Comparison of ENCODE assay signal across 17 cellular contexts in genomic region chr14:34044373-34044637, GRCh38.
DNase-seq lines count a peak whose midpoint lies in the region; ATAC-seq and TF ChIP-seq lines count a peak whose summit lies in the region.
"Had no signal": no experiment of that assay in that cellular context is flagged by ENCODE, and none has a peak within 500 bp of the region (broad histone marks: within the 10 kb centered on the region; RNA-seq: fewer than 3 reads in every experiment).

No MANE protein-coding gene starts in this region.

- CTCF ChIA-PET in MCF 10A (lab: Yijun Ruan, JAX) = interaction anchor here (0.7 to 1.2 kb wide), 2 partner anchors 10 to 168 kb away, joined by 3 read pairs; no protein-coding TSS in a partner anchor
- CTCF ChIA-PET in activated CD4-positive, alpha-beta memory T cell treated with anti-CD3 and anti-CD28 coated beads for 36 hours (lab: Charles Lee) = interaction anchor here (1.0 kb wide), 1 partner anchor 16 kb away, joined by 3 read pairs; no protein-coding TSS in a partner anchor

- peaks cover 20% of the 10 kb centered on the region for H3K4me1 Mint-ChIP-seq in MCF 10A (ENCODE audit: insufficient read depth, unreplicated experiment)
- H3K4me1 Mint-ChIP-seq in activated CD4-positive, alpha-beta memory T cell treated with anti-CD3 and anti-CD28 coated beads for 36 hours (ENCODE audit: low read depth) = peaks cover 33% of the 10 kb centered on the region

- H3K27ac ChIP-seq in breast epithelium = peak overlapping the region in 1 of 2 donors; percentile 20
- H3K27ac ChIP-seq in colonic mucosa = peak overlapping the region; percentile 66
- H3K27ac ChIP-seq: body of pancreas, left lung, thyroid gland had no signal

- H3K27me3 Mint-ChIP-seq in MCF 10A (ENCODE audit: insufficient read depth, unreplicated experiment) = no peaks in the 10 kb centered on the region
- H3K27me3 Mint-ChIP-seq in activated CD4-positive, alpha-beta memory T cell treated with anti-CD3 and anti-CD28 coated beads for 36 hours = no peaks in the 10 kb centered on the region

- H3K4me3 ChIP-seq in breast epithelium (no peak overlapping the region), colonic mucosa (no peak overlapping the region)
- H3K4me3 ChIP-seq: body of pancreas, left lung, thyroid gland had no signal

- H3K9ac ChIP-seq in colonic mucosa (ENCODE audit: low read depth in 2 of 2, low read length in 2 of 2) = no peak overlapping the region

- no peaks in the 10 kb centered on the region for H3K36me3 ChIP-seq in breast epithelium
- H3K36me3 ChIP-seq in colonic mucosa = no peaks in the 10 kb centered on the region
- H3K36me3 ChIP-seq: left lung, thyroid gland had no signal

- no peak overlapping the region for H3K4me3 Mint-ChIP-seq in MCF 10A (ENCODE audit: unreplicated experiment)
- no peak overlapping the region for H3K4me3 Mint-ChIP-seq in activated CD4-positive, alpha-beta memory T cell treated with anti-CD3 and anti-CD28 coated beads for 36 hours

- ATAC-seq in GM19452 (IDR thresholded peaks at IDR 0.05; ENCODE audit: unreplicated experiment) = no peak
- ATAC-seq in HG02970 (IDR thresholded peaks at IDR 0.05; ENCODE audit: low FRiP score, unreplicated experiment) = no peak
- ATAC-seq: left lung had no signal

- H3K9me3 ChIP-seq in breast epithelium (no peaks in the 10 kb centered on the region), colonic mucosa (no peaks in the 10 kb centered on the region)
- H3K9me3 ChIP-seq: body of pancreas, left lung, thyroid gland had no signal

- H3K27ac Mint-ChIP-seq in MCF 10A (ENCODE audit: low read depth, unreplicated experiment) = peak overlapping the region; percentile 76
- peak overlapping the region; percentile 69 for H3K27ac Mint-ChIP-seq in activated CD4-positive, alpha-beta memory T cell treated with anti-CD3 and anti-CD28 coated beads for 36 hours

- no peak for TF ChIP-seq POLR2A in breast epithelium (IDR thresholded peaks at IDR 0.05)

- H3K36me3 Mint-ChIP-seq in MCF 10A (ENCODE audit: insufficient read depth, unreplicated experiment) = peaks cover 13% of the 10 kb centered on the region
- no peaks in the 10 kb centered on the region for H3K36me3 Mint-ChIP-seq in activated CD4-positive, alpha-beta memory T cell treated with anti-CD3 and anti-CD28 coated beads for 36 hours

- H3K27me3 ChIP-seq in breast epithelium = no peaks in the 10 kb centered on the region
- H3K27me3 ChIP-seq in colonic mucosa = no peaks in the 10 kb centered on the region
- H3K27me3 ChIP-seq: body of pancreas, left lung, thyroid gland had no signal

- H3K4me1 ChIP-seq in breast epithelium (no peaks in the 10 kb centered on the region), colonic mucosa (no peaks in the 10 kb centered on the region)
- H3K4me1 ChIP-seq: body of pancreas, left lung, thyroid gland had no signal

- TF ChIP-seq CTCF in MCF 10A (IDR thresholded peaks at IDR 0.05; ENCODE audit: unreplicated experiment) (no peak), breast epithelium (IDR thresholded peaks at IDR 0.05) (no peak), colonic mucosa (IDR thresholded peaks at IDR 0.05) (no peak)

- DNase-seq in MCF 10A (ENCODE audit: unreplicated experiment) = no peak
- no peak for DNase-seq in breast epithelium (ENCODE audit: low spot score in 2 of 2)
- no peak for DNase-seq in activated CD4-positive, alpha-beta memory T cell treated with anti-CD3 and anti-CD28 coated beads for 36 hours
- no peak for DNase-seq in colonic mucosa
- DNase-seq in nucleus accumbens (lab: John Stamatoyannopoulos, UW) = no peak
- DNase-seq in NCI-H510A (lab: John Stamatoyannopoulos, UW) = no peak
- DNase-seq: head of caudate nucleus, Kasumi-1, left lung, NCI-H1092, NCI-H2029 treated with DMSO at 0.1 percent for 48 hours, NCI-H446 treated with DMSO at 0.1 percent for 48 hours, right cardiac atrium, thyroid gland had no signal

- no peaks in the 10 kb centered on the region for H3K9me3 Mint-ChIP-seq in MCF 10A (ENCODE audit: unreplicated experiment)
- no peaks in the 10 kb centered on the region for H3K9me3 Mint-ChIP-seq in activated CD4-positive, alpha-beta memory T cell treated with anti-CD3 and anti-CD28 coated beads for 36 hours

- BruUV-seq in MCF 10A (replicated peaks; lab: Mats Ljungman, UMichigan) = no TSS peak

- intact Hi-C loops in MCF 10A (cut with micrococcal nuclease) = no loop called here
- intact Hi-C loops in breast epithelium (cut with DNase I; ENCODE audit: low total_unique reads) = no loop called here
- intact Hi-C loops in activated CD4-positive, alpha-beta memory T cell treated with anti-CD3 and anti-CD28 coated beads for 36 hours (cut with micrococcal nuclease) = loop anchor here (1.0 to 10.0 kb wide), 5 partner anchors 16 to 598 kb away; partner anchors contain the start of genes EAPP and EGLN3
- intact Hi-C loops in colonic mucosa (cut with DNase I) = no loop called here

- POLR2A ChIA-PET in MCF 10A (lab: Yijun Ruan, JAX) = interaction anchor here (0.7 to 2.0 kb wide), 2 partner anchors 8 to 254 kb away, joined by 3 to 5 read pairs; no protein-coding TSS in a partner anchor
- POLR2A ChIA-PET in activated CD4-positive, alpha-beta memory T cell treated with anti-CD3 and anti-CD28 coated beads for 36 hours (lab: Charles Lee) = interaction anchor here (0.9 to 1.6 kb wide), 3 partner anchors 15 to 168 kb away, joined by 3 to 4 read pairs (median 4); no protein-coding TSS in a partner anchor
